ENCODE assay signal across 1 cellular context in the genomic region with DNA sequence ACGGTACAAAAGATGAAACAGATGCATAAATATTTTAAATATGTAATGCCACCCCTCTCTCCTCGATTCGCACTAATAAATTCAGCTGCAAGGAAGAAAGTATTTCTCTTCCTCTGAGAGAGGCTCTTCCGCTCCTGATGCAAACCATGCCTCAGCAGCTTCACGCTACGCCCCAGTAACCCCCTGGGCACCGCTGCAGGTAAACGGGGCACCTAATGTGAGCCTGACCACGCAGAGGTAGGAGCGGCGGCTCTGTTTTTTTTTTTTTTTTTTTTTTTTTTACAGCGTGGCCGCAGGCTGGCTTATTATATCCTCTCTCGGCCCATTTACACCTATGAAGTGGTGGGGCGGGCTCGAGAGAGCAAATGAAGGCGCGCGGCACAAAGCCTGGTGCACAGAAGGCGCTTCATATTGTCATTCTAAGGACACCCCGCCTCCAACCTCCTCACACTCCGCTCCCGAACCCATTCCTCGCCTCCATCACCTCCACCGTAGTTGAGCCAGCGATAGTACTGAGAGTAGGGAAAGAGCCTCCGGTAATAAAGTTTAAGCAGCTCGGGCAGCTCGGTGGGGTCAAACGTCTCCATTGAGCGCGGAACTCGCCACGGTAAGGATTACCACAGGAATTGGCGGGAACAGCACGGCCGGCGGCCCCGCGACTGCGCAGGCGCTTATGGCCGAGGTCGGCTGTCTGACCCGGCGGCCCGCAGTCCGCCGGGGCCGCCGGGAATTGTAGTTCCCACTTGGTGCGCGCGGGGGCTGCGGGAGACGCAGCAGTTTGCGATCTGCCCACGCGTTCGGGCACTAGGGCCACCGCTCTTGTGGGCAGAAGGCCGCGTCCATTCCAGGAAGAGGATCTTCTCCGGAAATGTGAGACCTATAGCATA.
TF ChIP-seq lines count a peak whose summit lies in the region.

A gene (minus strand): TSS at position 612 of the 887 bp plus-strand sequence. CDS start 25 bp downstream, at position 587.

TF ChIP-seq in HepG2, 621 proteins besides CTCF, POLR2A, EP300 and RAD21 (continued from another document and continues in another):
- TF ChIP-seq GATAD2A (CRISPR knock-in tag; IDR thresholded peaks at IDR 0.05) (peak; percentile 8; the same call in 1 of the 2 replicates), KLF11 (CRISPR knock-in tag; IDR thresholded peaks at IDR 0.05) (0 out of 2 replicates have a peak, but pooled peaks have one; percentile 68), ZNF564 (CRISPR knock-in tag; IDR thresholded peaks at IDR 0.05) (no peak), XBP1 (CRISPR knock-in tag; IDR thresholded peaks at IDR 0.05) (no peak), ZNF879 (CRISPR knock-in tag; IDR thresholded peaks at IDR 0.05) (0 out of 2 replicates have a peak, but pooled peaks have one; percentile 12), YEATS2 (CRISPR knock-in tag; IDR thresholded peaks at IDR 0.05; ENCODE audit: borderline replicate concordance) (peak; percentile 73; the same call in 1 of the 2 replicates), ZNF709 (CRISPR knock-in tag; IDR thresholded peaks at IDR 0.05) (peak; percentile 64; the same call in 1 of the 2 replicates), ZKSCAN5 (CRISPR knock-in tag; IDR thresholded peaks at IDR 0.05) (0 out of 2 replicates have a peak, but pooled peaks have one; percentile 43), ZNF292 (CRISPR knock-in tag; IDR thresholded peaks at IDR 0.05; ENCODE audit: borderline replicate concordance, low read depth) (no peak), RBM39 (IDR thresholded peaks at IDR 0.05; ENCODE audit: low read depth, low read length, poor library complexity, severe bottlenecking) (peak; percentile 87), ZNF619 (CRISPR knock-in tag; IDR thresholded peaks at IDR 0.05) (peak; percentile 74; the same call in 1 of the 2 replicates), PHF21A (CRISPR knock-in tag; IDR thresholded peaks at IDR 0.05) (peak; percentile 62), ZSCAN25 (CRISPR knock-in tag; IDR thresholded peaks at IDR 0.05) (peak; percentile 45; the same call in 1 of the 2 replicates), NR2F6 (IDR thresholded peaks at IDR 0.05) (peak; percentile 44; the same call in 1 of the 2 replicates), NR2F6 (CRISPR knock-in tag; IDR thresholded peaks at IDR 0.05) (peak; percentile 74), KDM2A (CRISPR knock-in tag; IDR thresholded peaks at IDR 0.05; ENCODE audit: borderline replicate concordance, low read depth) (peak; percentile 75), NONO (IDR thresholded peaks at IDR 0.05) (no peak), NONO (CRISPR knock-in tag; conservative IDR thresholded peaks at IDR 0.05) (peak; percentile 64; the same call in 1 of the 2 replicates), IRF2 (CRISPR knock-in tag; IDR thresholded peaks at IDR 0.05) (peak; percentile 73), ZKSCAN1 (IDR thresholded peaks at IDR 0.05; ENCODE audit: low read length) (peak; percentile 52; the same call in 1 of the 2 replicates), ZBTB21 (CRISPR knock-in tag; IDR thresholded peaks at IDR 0.05) (no peak), ZNF274 (CRISPR knock-in tag; IDR thresholded peaks at IDR 0.05) (peak; percentile 61; the same call in 1 of the 2 replicates), NRL (CRISPR knock-in tag; IDR thresholded peaks at IDR 0.05; ENCODE audit: borderline replicate concordance) (peak; percentile 59; the same call in 1 of the 2 replicates), TGIF2 (CRISPR knock-in tag; IDR thresholded peaks at IDR 0.05) (peak; percentile 34; the same call in 1 of the 2 replicates), ZNF446 (CRISPR knock-in tag; IDR thresholded peaks at IDR 0.05) (0 out of 2 replicates have a peak, but pooled peaks have one; percentile 33), CBFB (CRISPR knock-in tag; IDR thresholded peaks at IDR 0.05) (peak; percentile 66; the same call in 1 of the 2 replicates), NR2C2 (CRISPR knock-in tag; IDR thresholded peaks at IDR 0.05; ENCODE audit: borderline replicate concordance) (peak; percentile 98), NAIF1 (CRISPR knock-in tag; IDR thresholded peaks at IDR 0.05; ENCODE audit: borderline replicate concordance) (0 out of 2 replicates have a peak, but pooled peaks have one; percentile 52)
- TF ChIP-seq, protein P1, sequence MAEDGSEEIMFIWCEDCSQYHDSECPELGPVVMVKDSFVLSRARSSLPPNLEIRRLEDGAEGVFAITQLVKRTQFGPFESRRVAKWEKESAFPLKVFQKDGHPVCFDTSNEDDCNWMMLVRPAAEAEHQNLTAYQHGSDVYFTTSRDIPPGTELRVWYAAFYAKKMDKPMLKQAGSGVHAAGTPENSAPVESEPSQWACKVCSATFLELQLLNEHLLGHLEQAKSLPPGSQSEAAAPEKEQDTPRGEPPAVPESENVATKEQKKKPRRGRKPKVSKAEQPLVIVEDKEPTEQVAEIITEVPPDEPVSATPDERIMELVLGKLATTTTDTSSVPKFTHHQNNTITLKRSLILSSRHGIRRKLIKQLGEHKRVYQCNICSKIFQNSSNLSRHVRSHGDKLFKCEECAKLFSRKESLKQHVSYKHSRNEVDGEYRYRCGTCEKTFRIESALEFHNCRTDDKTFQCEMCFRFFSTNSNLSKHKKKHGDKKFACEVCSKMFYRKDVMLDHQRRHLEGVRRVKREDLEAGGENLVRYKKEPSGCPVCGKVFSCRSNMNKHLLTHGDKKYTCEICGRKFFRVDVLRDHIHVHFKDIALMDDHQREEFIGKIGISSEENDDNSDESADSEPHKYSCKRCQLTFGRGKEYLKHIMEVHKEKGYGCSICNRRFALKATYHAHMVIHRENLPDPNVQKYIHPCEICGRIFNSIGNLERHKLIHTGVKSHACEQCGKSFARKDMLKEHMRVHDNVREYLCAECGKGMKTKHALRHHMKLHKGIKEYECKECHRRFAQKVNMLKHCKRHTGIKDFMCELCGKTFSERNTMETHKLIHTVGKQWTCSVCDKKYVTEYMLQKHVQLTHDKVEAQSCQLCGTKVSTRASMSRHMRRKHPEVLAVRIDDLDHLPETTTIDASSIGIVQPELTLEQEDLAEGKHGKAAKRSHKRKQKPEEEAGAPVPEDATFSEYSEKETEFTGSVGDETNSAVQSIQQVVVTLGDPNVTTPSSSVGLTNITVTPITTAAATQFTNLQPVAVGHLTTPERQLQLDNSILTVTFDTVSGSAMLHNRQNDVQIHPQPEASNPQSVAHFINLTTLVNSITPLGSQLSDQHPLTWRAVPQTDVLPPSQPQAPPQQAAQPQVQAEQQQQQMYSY (CRISPR knock-in tag; IDR thresholded peaks at IDR 0.05) = no peak; the same call in 1 of the 2 replicates
- TF ChIP-seq, protein P2, sequence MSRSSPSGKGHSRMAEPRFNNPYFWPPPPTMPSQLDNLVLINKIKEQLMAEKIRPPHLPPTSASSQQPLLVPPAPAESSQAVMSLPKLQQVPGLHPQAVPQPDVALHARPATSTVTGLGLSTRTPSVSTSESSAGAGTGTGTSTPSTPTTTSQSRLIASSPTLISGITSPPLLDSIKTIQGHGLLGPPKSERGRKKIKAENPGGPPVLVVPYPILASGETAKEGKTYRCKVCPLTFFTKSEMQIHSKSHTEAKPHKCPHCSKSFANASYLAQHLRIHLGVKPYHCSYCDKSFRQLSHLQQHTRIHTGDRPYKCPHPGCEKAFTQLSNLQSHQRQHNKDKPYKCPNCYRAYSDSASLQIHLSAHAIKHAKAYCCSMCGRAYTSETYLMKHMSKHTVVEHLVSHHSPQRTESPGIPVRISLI (CRISPR knock-in tag; IDR thresholded peaks at IDR 0.05; ENCODE audit: borderline replicate concordance) = peak; percentile 71; the same call in 1 of the 2 replicates
- TF ChIP-seq, protein P3, sequence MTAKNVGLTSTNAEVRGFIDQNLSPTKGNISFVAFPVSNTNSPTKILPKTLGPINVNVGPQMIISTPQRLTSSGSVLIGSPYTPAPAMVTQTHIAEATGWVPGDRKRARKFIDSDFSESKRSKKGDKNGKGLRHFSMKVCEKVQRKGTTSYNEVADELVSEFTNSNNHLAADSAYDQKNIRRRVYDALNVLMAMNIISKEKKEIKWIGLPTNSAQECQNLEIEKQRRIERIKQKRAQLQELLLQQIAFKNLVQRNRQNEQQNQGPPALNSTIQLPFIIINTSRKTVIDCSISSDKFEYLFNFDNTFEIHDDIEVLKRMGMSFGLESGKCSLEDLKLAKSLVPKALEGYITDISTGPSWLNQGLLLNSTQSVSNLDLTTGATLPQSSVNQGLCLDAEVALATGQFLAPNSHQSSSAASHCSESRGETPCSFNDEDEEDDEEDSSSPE (CRISPR knock-in tag; IDR thresholded peaks at IDR 0.05) = peak; percentile 98
- TF ChIP-seq, protein P4, sequence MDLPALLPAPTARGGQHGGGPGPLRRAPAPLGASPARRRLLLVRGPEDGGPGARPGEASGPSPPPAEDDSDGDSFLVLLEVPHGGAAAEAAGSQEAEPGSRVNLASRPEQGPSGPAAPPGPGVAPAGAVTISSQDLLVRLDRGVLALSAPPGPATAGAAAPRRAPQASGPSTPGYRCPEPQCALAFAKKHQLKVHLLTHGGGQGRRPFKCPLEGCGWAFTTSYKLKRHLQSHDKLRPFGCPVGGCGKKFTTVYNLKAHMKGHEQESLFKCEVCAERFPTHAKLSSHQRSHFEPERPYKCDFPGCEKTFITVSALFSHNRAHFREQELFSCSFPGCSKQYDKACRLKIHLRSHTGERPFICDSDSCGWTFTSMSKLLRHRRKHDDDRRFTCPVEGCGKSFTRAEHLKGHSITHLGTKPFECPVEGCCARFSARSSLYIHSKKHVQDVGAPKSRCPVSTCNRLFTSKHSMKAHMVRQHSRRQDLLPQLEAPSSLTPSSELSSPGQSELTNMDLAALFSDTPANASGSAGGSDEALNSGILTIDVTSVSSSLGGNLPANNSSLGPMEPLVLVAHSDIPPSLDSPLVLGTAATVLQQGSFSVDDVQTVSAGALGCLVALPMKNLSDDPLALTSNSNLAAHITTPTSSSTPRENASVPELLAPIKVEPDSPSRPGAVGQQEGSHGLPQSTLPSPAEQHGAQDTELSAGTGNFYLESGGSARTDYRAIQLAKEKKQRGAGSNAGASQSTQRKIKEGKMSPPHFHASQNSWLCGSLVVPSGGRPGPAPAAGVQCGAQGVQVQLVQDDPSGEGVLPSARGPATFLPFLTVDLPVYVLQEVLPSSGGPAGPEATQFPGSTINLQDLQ (CRISPR knock-in tag; IDR thresholded peaks at IDR 0.05) = 0 out of 2 replicates have a peak, but pooled peaks have one; percentile 32
- TF ChIP-seq, protein P5, sequence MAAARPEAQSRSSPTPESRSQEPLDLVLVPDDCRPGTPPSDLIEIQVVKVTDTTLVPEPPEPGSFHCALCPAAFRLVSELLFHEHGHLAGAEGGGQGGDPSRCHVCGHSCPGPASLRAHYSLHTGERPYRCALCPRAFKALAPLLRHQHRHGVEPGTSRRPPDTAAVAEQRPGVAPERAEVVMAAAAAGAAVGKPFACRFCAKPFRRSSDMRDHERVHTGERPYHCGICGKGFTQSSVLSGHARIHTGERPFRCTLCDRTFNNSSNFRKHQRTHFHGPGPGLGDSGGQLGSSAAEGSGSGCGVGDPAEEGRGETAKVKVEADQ (CRISPR knock-in tag; IDR thresholded peaks at IDR 0.05; ENCODE audit: borderline replicate concordance) = no peak
- TF ChIP-seq, protein P6, sequence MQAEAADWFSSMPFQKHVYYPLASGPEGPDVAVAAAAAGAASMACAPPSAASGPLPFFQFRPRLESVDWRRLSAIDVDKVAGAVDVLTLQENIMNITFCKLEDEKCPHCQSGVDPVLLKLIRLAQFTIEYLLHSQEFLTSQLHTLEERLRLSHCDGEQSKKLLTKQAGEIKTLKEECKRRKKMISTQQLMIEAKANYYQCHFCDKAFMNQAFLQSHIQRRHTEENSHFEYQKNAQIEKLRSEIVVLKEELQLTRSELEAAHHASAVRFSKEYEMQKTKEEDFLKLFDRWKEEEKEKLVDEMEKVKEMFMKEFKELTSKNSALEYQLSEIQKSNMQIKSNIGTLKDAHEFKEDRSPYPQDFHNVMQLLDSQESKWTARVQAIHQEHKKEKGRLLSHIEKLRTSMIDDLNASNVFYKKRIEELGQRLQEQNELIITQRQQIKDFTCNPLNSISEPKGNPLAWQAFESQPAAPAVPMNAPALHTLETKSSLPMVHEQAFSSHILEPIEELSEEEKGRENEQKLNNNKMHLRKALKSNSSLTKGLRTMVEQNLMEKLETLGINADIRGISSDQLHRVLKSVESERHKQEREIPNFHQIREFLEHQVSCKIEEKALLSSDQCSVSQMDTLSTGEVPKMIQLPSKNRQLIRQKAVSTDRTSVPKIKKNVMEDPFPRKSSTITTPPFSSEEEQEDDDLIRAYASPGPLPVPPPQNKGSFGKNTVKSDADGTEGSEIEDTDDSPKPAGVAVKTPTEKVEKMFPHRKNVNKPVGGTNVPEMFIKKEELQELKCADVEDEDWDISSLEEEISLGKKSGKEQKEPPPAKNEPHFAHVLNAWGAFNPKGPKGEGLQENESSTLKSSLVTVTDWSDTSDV (CRISPR knock-in tag; IDR thresholded peaks at IDR 0.05) = 0 out of 2 replicates have a peak, but pooled peaks have one; percentile 34
- TF ChIP-seq, protein P7, sequence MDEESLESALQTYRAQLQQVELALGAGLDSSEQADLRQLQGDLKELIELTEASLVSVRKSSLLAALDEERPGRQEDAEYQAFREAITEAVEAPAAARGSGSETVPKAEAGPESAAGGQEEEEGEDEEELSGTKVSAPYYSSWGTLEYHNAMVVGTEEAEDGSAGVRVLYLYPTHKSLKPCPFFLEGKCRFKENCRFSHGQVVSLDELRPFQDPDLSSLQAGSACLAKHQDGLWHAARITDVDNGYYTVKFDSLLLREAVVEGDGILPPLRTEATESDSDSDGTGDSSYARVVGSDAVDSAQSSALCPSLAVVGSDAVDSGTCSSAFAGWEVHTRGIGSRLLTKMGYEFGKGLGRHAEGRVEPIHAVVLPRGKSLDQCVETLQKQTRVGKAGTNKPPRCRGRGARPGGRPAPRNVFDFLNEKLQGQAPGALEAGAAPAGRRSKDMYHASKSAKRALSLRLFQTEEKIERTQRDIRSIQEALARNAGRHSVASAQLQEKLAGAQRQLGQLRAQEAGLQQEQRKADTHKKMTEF (CRISPR knock-in tag; IDR thresholded peaks at IDR 0.05) = peak; percentile 67; the same call in 1 of the 2 replicates
- TF ChIP-seq, protein P8, sequence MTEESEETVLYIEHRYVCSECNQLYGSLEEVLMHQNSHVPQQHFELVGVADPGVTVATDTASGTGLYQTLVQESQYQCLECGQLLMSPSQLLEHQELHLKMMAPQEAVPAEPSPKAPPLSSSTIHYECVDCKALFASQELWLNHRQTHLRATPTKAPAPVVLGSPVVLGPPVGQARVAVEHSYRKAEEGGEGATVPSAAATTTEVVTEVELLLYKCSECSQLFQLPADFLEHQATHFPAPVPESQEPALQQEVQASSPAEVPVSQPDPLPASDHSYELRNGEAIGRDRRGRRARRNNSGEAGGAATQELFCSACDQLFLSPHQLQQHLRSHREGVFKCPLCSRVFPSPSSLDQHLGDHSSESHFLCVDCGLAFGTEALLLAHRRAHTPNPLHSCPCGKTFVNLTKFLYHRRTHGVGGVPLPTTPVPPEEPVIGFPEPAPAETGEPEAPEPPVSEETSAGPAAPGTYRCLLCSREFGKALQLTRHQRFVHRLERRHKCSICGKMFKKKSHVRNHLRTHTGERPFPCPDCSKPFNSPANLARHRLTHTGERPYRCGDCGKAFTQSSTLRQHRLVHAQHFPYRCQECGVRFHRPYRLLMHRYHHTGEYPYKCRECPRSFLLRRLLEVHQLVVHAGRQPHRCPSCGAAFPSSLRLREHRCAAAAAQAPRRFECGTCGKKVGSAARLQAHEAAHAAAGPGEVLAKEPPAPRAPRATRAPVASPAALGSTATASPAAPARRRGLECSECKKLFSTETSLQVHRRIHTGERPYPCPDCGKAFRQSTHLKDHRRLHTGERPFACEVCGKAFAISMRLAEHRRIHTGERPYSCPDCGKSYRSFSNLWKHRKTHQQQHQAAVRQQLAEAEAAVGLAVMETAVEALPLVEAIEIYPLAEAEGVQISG (CRISPR knock-in tag; IDR thresholded peaks at IDR 0.05) = peak; percentile 47; the same call in 1 of the 2 replicates
